ENCODE assay signal across 13 cellular contexts in genomic region chr2:19769513-19769912, GRCh38.
DNase-seq lines count a peak whose midpoint lies in the region; ATAC-seq and TF ChIP-seq lines count a peak whose summit lies in the region.
"Had no signal": no experiment of that assay in that cellular context is flagged by ENCODE, and none has a peak within 500 bp of the region (broad histone marks: within the 10 kb centered on the region; RNA-seq: fewer than 3 reads in every experiment).

No MANE protein-coding gene starts in this region.

- no peak overlapping the region for H3K27ac ChIP-seq in HL-60 (replicated peaks)
- H3K27ac ChIP-seq: SJSA1 had no signal

- in situ Hi-C loops in ACHN (cut with HindIII; ENCODE audit: low pct_ligation_motif_present, low pct_unique_long_range_greater_than_20kb, low sequenced_read_pairs) = no loop called here

- peaks cover 6% of the 10 kb centered on the region for H3K27me3 ChIP-seq in HL-60 (ENCODE audit: insufficient read depth, poor library complexity, severe bottlenecking)
- H3K27me3 ChIP-seq: SJSA1 had no signal

- peak; percentile 50 for DNase-seq in ACHN
- DNase-seq in HL-60 (ENCODE audit: low read depth in 1 of 2, low spot score in 1 of 2) = no peak
- peak; percentile 36 for DNase-seq in SW480 (ENCODE audit: low spot score)
- peak; percentile 2 for DNase-seq in glomerular visceral epithelial cell (ENCODE audit: extremely low spot score)
- DNase-seq in occipital lobe (lab: John Stamatoyannopoulos, UW) = no peak
- no peak for DNase-seq in activated CD4-positive, alpha-beta T cell treated with anti-CD3 and anti-CD28 coated beads, Interleukin-2, amount 50 U/mL, for 48 hours
- DNase-seq: activated CD4-positive, alpha-beta T cell treated with anti-CD3 and anti-CD28 coated beads for 4 hours; CD8-positive, alpha-beta T cell; NCI-H345; stimulated activated naive CD4-positive, alpha-beta T cell had no signal

- ATAC-seq in GM19463 (IDR thresholded peaks at IDR 0.05; ENCODE audit: unreplicated experiment) = no peak
- ATAC-seq in HG03097 (IDR thresholded peaks at IDR 0.05; ENCODE audit: low FRiP score, unreplicated experiment) = no peak
- ATAC-seq: CD8-positive, alpha-beta T cell had no signal

- TF ChIP-seq CTCF in HL-60 (IDR thresholded peaks at IDR 0.05; ENCODE audit: insufficient read depth, low read length) = peak; percentile 11

- no peak overlapping the region for H3K4me3 ChIP-seq in HL-60 (replicated peaks; ENCODE audit: insufficient read depth, low read length)
- H3K4me3 ChIP-seq: SJSA1 had no signal

Comparison
In these comparisons a context has a peak if more than half of its experiments do, and no peak if none do; other contexts are left out.
1. DNase-seq: peak in ACHN (single experiment), SW480 (single experiment) and glomerular visceral epithelial cell (single experiment); none in HL-60 (0 of 2), occipital lobe (single experiment) and activated CD4-positive, alpha-beta T cell treated with anti-CD3 and anti-CD28 coated beads, Interleukin-2, amount 50 U/mL, for 48 hours (0 of 2).